ENCODE assay signal across 19 cellular contexts in genomic region chr19:37127999-37128820, GRCh38. TPM values are rescaled to one million over a fixed set of nuclear protein-coding genes. Genes with fewer than 3 reads are reported as not detected.
A peak's percentile ranks its signal among the peaks of the same experiment; 100 is the strongest.
DNase-seq lines count a peak whose midpoint lies in the region; ATAC-seq, FAIRE-seq and TF ChIP-seq lines count a peak whose summit lies in the region.
"Had no signal": no experiment of that assay in that cellular context is flagged by ENCODE, and none has a peak within 500 bp of the region (broad histone marks: within the 10 kb centered on the region; RNA-seq: fewer than 3 reads in every experiment).

No MANE protein-coding gene starts in this region.

- WGBS in A549 (ENCODE audit: missing lambda C conversion rate) = 63% methylated on average over 12 of the region's 12 CpGs

- peaks cover 73% of the 10 kb centered on the region for H3K9me3 Mint-ChIP-seq in activated naive CD8-positive, alpha-beta T cell treated with anti-CD3 and anti-CD28 coated beads for 36 hours
- H3K9me3 Mint-ChIP-seq in stimulated activated naive B cell treated with anti-CD40 and anti-IgM and Interleukin-4, amounts not matched to agents 10 μg/mL and 1 μg/mL and 100 μg/mL, for 72 hours = peaks cover 41 to 45% of the 10 kb centered on the region in 2 donors
- H3K9me3 Mint-ChIP-seq in T-cell = peaks cover 31 to 70% (median 56%) of the 10 kb centered on the region in 3 donors

- ATAC-seq in A549 = no peak
- no peak for ATAC-seq in HG03280 (IDR thresholded peaks at IDR 0.05; ENCODE audit: unreplicated experiment)
- no peak for ATAC-seq in stimulated activated naive B cell treated with anti-CD40 and anti-IgM and Interleukin-4, amounts not matched to agents 10 μg/mL and 1 μg/mL and 100 μg/mL, for 72 hours (replicated peaks)
- ATAC-seq in T-cell (replicated peaks in 1 of 4) = no peak
- ATAC-seq: activated CD4-positive, alpha-beta T cell treated with anti-CD3 and anti-CD28 coated beads for 36 hours; left lung had no signal

- TF ChIP-seq CTCF in A549 (IDR thresholded peaks at IDR 0.05) = no peak

- H3K27ac Mint-ChIP-seq in activated naive CD8-positive, alpha-beta T cell treated with anti-CD3 and anti-CD28 coated beads for 36 hours = no peak overlapping the region
- no peak overlapping the region for H3K27ac Mint-ChIP-seq in stimulated activated naive B cell treated with anti-CD40 and anti-IgM and Interleukin-4, amounts not matched to agents 10 μg/mL and 1 μg/mL and 100 μg/mL, for 72 hours
- no peak overlapping the region for H3K27ac Mint-ChIP-seq in T-cell
- H3K27ac Mint-ChIP-seq: activated CD4-positive, alpha-beta T cell treated with anti-CD3 and anti-CD28 coated beads for 36 hours; activated naive CD8-positive, alpha-beta T cell; CD14-positive monocyte; H9 had no signal

- no peak overlapping the region for H3K4me3 ChIP-seq in A549
- H3K4me3 ChIP-seq in adipocyte (ENCODE audit: low read length) = peak overlapping the region; percentile 75
- H3K4me3 ChIP-seq in mucosa of rectum (ENCODE audit: low read length in 2 of 2) = peak overlapping the region; percentile 10 to 45
- H3K4me3 ChIP-seq: left lung had no signal

- TF ChIP-seq POLR2A in A549 (IDR thresholded peaks at IDR 0.05; ENCODE audit: low read length) = no peak
- no peak for TF ChIP-seq POLR2A in H54 (IDR thresholded peaks at IDR 0.05; ENCODE audit: low read depth, low read length)

- POLR2A ChIA-PET in A549 (lab: Yijun Ruan, JAX) (no interaction called here), T-cell (lab: Charles Lee) (no interaction called here)

- peak in 1 of 2 experiments; percentile 23 for DNase-seq in A549 (ENCODE audit: low read depth in 1 of 2, low spot score in 1 of 2)
- no peak for DNase-seq in H54 (ENCODE audit: insufficient read length, low spot score)
- DNase-seq in adipocyte (ENCODE audit: low read depth) = no peak
- DNase-seq in activated naive CD8-positive, alpha-beta T cell treated with anti-CD3 and anti-CD28 coated beads for 36 hours = no peak
- DNase-seq in stimulated activated naive B cell treated with anti-CD40 and anti-IgM and Interleukin-4, amounts not matched to agents 10 μg/mL and 1 μg/mL and 100 μg/mL, for 72 hours = no peak
- DNase-seq in T-cell = no peak
- DNase-seq: ACHN; activated CD4-positive, alpha-beta T cell treated with anti-CD3 and anti-CD28 coated beads for 36 hours; glutamatergic neuron; H9; left lung; NCI-H524; SHP77 had no signal

- peaks cover 94% of the 10 kb centered on the region for H3K36me3 Mint-ChIP-seq in activated naive CD8-positive, alpha-beta T cell treated with anti-CD3 and anti-CD28 coated beads for 36 hours
- peaks cover 73 to 87% of the 10 kb centered on the region in 2 donors for H3K36me3 Mint-ChIP-seq in stimulated activated naive B cell treated with anti-CD40 and anti-IgM and Interleukin-4, amounts not matched to agents 10 μg/mL and 1 μg/mL and 100 μg/mL, for 72 hours
- H3K36me3 Mint-ChIP-seq in T-cell = peaks cover 74% of the 10 kb centered on the region

- TF ChIP-seq EP300 in A549 (IDR thresholded peaks at IDR 0.05) = no peak

- CTCF ChIA-PET in A549 (lab: Yijun Ruan, JAX) (interaction anchor here (0.6 to 0.7 kb wide), 2 partner anchors 40 to 255 kb away, joined by 3 to 4 read pairs; no protein-coding TSS in a partner anchor), T-cell (lab: Charles Lee) (no interaction called here)

- H3K4me1 ChIP-seq in A549 (no peaks in the 10 kb centered on the region), adipocyte (ENCODE audit: control insufficient read depth, insufficient read depth, low read length) (no peaks in the 10 kb centered on the region), mucosa of rectum (ENCODE audit: control insufficient read depth in 2 of 2, insufficient read depth in 2 of 2, low read length in 2 of 2) (no peaks in the 10 kb centered on the region)
- H3K4me1 ChIP-seq: left lung had no signal

- no peak for TF ChIP-seq RAD21 in A549 (conservative IDR thresholded peaks at IDR 0.05 in 1 of 2, IDR thresholded peaks at IDR 0.05 in 1 of 2)

- no peak overlapping the region for H3K4me2 ChIP-seq in A549

- H3K27me3 ChIP-seq in adipocyte (replicated peaks; ENCODE audit: control insufficient read depth, insufficient read depth, low read length) (no peaks in the 10 kb centered on the region), mucosa of rectum (ENCODE audit: control insufficient read depth in 2 of 2, insufficient read depth in 2 of 2, low read length in 2 of 2) (no peaks in the 10 kb centered on the region)
- H3K27me3 ChIP-seq: left lung, neutrophil had no signal

- H3K4me3 Mint-ChIP-seq in activated naive CD8-positive, alpha-beta T cell treated with anti-CD3 and anti-CD28 coated beads for 36 hours = no peak overlapping the region
- H3K4me3 Mint-ChIP-seq in stimulated activated naive B cell treated with anti-CD40 and anti-IgM and Interleukin-4, amounts not matched to agents 10 μg/mL and 1 μg/mL and 100 μg/mL, for 72 hours = no peak overlapping the region
- H3K4me3 Mint-ChIP-seq in T-cell = no peak overlapping the region
- H3K4me3 Mint-ChIP-seq: activated CD4-positive, alpha-beta T cell treated with anti-CD3 and anti-CD28 coated beads for 36 hours; activated naive CD8-positive, alpha-beta T cell; CD14-positive monocyte; H9 had no signal

- H3K9me3 ChIP-seq in A549 = peaks cover 95% of the 10 kb centered on the region
- H3K9me3 ChIP-seq in adipocyte (ENCODE audit: control insufficient read depth, low read length) = peaks cover 97% of the 10 kb centered on the region
- H3K9me3 ChIP-seq in mucosa of rectum (ENCODE audit: control insufficient read depth in 2 of 2, low read length in 2 of 2) = peaks cover 83% of the 10 kb centered on the region in 2 donors

- H3K9ac ChIP-seq in adipocyte (ENCODE audit: low read length) = no peak overlapping the region
- no peak overlapping the region for H3K9ac ChIP-seq in mucosa of rectum (ENCODE audit: low read depth in 1 of 2, low read length in 2 of 2)

- H3K27ac ChIP-seq in A549 (no peak overlapping the region), mucosa of rectum (ENCODE audit: low read depth in 2 of 2, low read length in 2 of 2) (no peak overlapping the region)
- H3K27ac ChIP-seq: left lung, neutrophil had no signal

- FAIRE-seq in A549 (lab: Jason Lieb, UNC) = no peak
- FAIRE-seq in H54 (lab: Jason Lieb, UNC) = peak; percentile 52
- FAIRE-seq: urothelium cell line had no signal

- H3K36me3 ChIP-seq in adipocyte (ENCODE audit: control insufficient read depth, insufficient read depth, low read length, severe bottlenecking) (peaks cover 55% of the 10 kb centered on the region), mucosa of rectum (ENCODE audit: control insufficient read depth in 2 of 2, insufficient read depth in 2 of 2, low read length in 2 of 2) (peaks cover 17 to 20% of the 10 kb centered on the region in 2 donors)
- H3K36me3 ChIP-seq: neutrophil had no signal

- H3K4me1 Mint-ChIP-seq in activated naive CD8-positive, alpha-beta T cell treated with anti-CD3 and anti-CD28 coated beads for 36 hours = no peaks in the 10 kb centered on the region
- no peaks in the 10 kb centered on the region for H3K4me1 Mint-ChIP-seq in stimulated activated naive B cell treated with anti-CD40 and anti-IgM and Interleukin-4, amounts not matched to agents 10 μg/mL and 1 μg/mL and 100 μg/mL, for 72 hours
- H3K4me1 Mint-ChIP-seq in T-cell = no peaks in the 10 kb centered on the region
- H3K4me1 Mint-ChIP-seq: activated CD4-positive, alpha-beta T cell treated with anti-CD3 and anti-CD28 coated beads for 36 hours; CD14-positive monocyte; H9 had no signal

- H3K27me3 Mint-ChIP-seq in activated naive CD8-positive, alpha-beta T cell treated with anti-CD3 and anti-CD28 coated beads for 36 hours = no peaks in the 10 kb centered on the region
- H3K27me3 Mint-ChIP-seq in stimulated activated naive B cell treated with anti-CD40 and anti-IgM and Interleukin-4, amounts not matched to agents 10 μg/mL and 1 μg/mL and 100 μg/mL, for 72 hours = no peaks in the 10 kb centered on the region
- no peaks in the 10 kb centered on the region for H3K27me3 Mint-ChIP-seq in T-cell
- H3K27me3 Mint-ChIP-seq: activated CD4-positive, alpha-beta T cell treated with anti-CD3 and anti-CD28 coated beads for 36 hours; activated naive CD8-positive, alpha-beta T cell had no signal

TF ChIP-seq in A549, 52 proteins besides CTCF, POLR2A, EP300 and RAD21:
- no peak for TF ChIP-seq NR3C1 (IDR thresholded peaks at IDR 0.05)
- peak; percentile 61; the same call in 1 of the 2 replicates for TF ChIP-seq GATA3 (IDR thresholded peaks at IDR 0.05; ENCODE audit: borderline replicate concordance)
- TF ChIP-seq MAX (IDR thresholded peaks at IDR 0.05) = no peak
- TF ChIP-seq HES2 (IDR thresholded peaks at IDR 0.05) = peak; percentile 13; the same call in 1 of the 2 replicates
- no peak for TF ChIP-seq JUN (IDR thresholded peaks at IDR 0.05)
- no peak for TF ChIP-seq CHD4 (IDR thresholded peaks at IDR 0.05; ENCODE audit: borderline replicate concordance)
TF ChIP-seq in A549: peak in this region for 2.

RNA-seq across cellular contexts. Expression of gene ZNF585A, which starts 44.3 kb away (rescaled TPM):
- polyA plus RNA-seq in A549 (2011; rRNA removed) (14.2 and 14.7 TPM in 2 replicates), A549 (2017; fragmentation: RNase III; extraction: RNeasy Plus Mini Kit Qiagen cat#74134 plus additional on column Dnase treatment) (4.4 to 5.1 TPM (median 5.0 TPM) in 3 replicates)
- polyA plus RNA-seq in A549 (2012; cell fraction: cytosol; rRNA removed) = 3.2 and 4.8 TPM in 2 replicates
- polyA plus RNA-seq in A549 (2012; cell fraction: nucleus; rRNA removed) = 0.98 and 2.5 TPM in 2 replicates
- 4.1 and 5.1 TPM in 2 replicates for polyA minus RNA-seq in A549 (2011; rRNA and poly(A)+ RNA removed)
- total RNA-seq in activated naive CD8-positive, alpha-beta T cell treated with anti-CD3 and anti-CD28 coated beads for 36 hours = 1 to 10 TPM; 8.4 to 9.1 TPM
- total RNA-seq in T-cell = 10 to 100 TPM in 4 of 5 donors, 1 to 10 TPM in 1; 4.4 to 23.8 (median 14.2) TPM

RNA-seq across cellular contexts. Expression of gene ZNF420, which starts 50.0 kb away (rescaled TPM):
- polyA plus RNA-seq in A549 (2011; rRNA removed) = 8.6 and 9.9 TPM in 2 replicates
- 0.96 and 1.4 TPM in 2 replicates for polyA plus RNA-seq in A549 (2012; cell fraction: cytosol; rRNA removed)
- 0.70 and 0.76 TPM in 2 replicates for polyA plus RNA-seq in A549 (2012; cell fraction: nucleus; rRNA removed)
- polyA plus RNA-seq in A549 (2017; fragmentation: RNase III; extraction: RNeasy Plus Mini Kit Qiagen cat#74134 plus additional on column Dnase treatment) = 5.4 to 6.0 TPM (median 5.9 TPM) in 3 replicates
- 4.8 and 7.4 TPM in 2 replicates for polyA minus RNA-seq in A549 (2011; rRNA and poly(A)+ RNA removed)
- total RNA-seq in activated naive CD8-positive, alpha-beta T cell treated with anti-CD3 and anti-CD28 coated beads for 36 hours = 10 to 100 TPM; 15.1 to 18.3 TPM
- 10 to 100 TPM in 3 of 5 donors, 1 to 10 TPM in 2; 9.5 to 28.2 (median 26.2) TPM for total RNA-seq in T-cell
